Comparison of ENCODE assay signal across 18 cellular contexts in genomic region chr10:29276251-29276850, GRCh38. TPM values are rescaled to one million over a fixed set of nuclear protein-coding genes. Genes with fewer than 3 reads are reported as not detected.
DNase-seq lines count a peak whose midpoint lies in the region; ATAC-seq, FAIRE-seq and TF ChIP-seq lines count a peak whose summit lies in the region.
"Had no signal": no experiment of that assay in that cellular context is flagged by ENCODE, and none has a peak within 500 bp of the region (broad histone marks: within the 10 kb centered on the region; RNA-seq: fewer than 3 reads in every experiment).

No MANE protein-coding gene starts in this region.

- TF ChIP-seq CTCF in nephron progenitor cell (IDR thresholded peaks at IDR 0.05) (no peak), lower leg skin (IDR thresholded peaks at IDR 0.05) (no peak)

- no peaks in the 10 kb centered on the region for H3K36me3 Mint-ChIP-seq in nephron progenitor cell (ENCODE audit: low read depth)

- H3K23ac ChIP-seq in trophoblast cell (ENCODE audit: low read length): no peak overlapping the region

- peaks cover 22% of the 10 kb centered on the region for H3K79me1 ChIP-seq in trophoblast cell (ENCODE audit: low read length)

- peak overlapping the region; percentile 63 for H2BK5ac ChIP-seq in trophoblast cell (ENCODE audit: low read depth, low read length, poor library complexity)

- H3K9me3 ChIP-seq in trophoblast cell (ENCODE audit: insufficient read depth, low read depth, low read length): no peaks in the 10 kb centered on the region
- H3K9me3 ChIP-seq: BLaER1 treated with 17β-estradiol and CSF1 and Interleukin-3, amounts not matched to agents 10 nM and 100 nM; SJSA1 had no signal

- H3K27me3 Mint-ChIP-seq in nephron progenitor cell (ENCODE audit: low read depth, poor library complexity): no peaks in the 10 kb centered on the region

- no peak overlapping the region for H3K27ac Mint-ChIP-seq in nephron progenitor cell

- no peak overlapping the region for H4K12ac ChIP-seq in trophoblast cell (ENCODE audit: low read depth, low read length)

- H2BK12ac ChIP-seq in trophoblast cell (ENCODE audit: low read length): peak overlapping the region; percentile 21

- peak overlapping the region; percentile 89 for H3K27ac ChIP-seq in trophoblast cell (ENCODE audit: low read depth, low read length)
- H3K27ac ChIP-seq: BLaER1 treated with 17β-estradiol and CSF1 and Interleukin-3, amounts not matched to agents 10 nM and 100 nM; GM23248; SJSA1 had no signal

- H3K4me3 ChIP-seq in trophoblast cell (ENCODE audit: low read depth, low read length): no peak overlapping the region
- no peak overlapping the region for H3K4me3 ChIP-seq in lower leg skin (ENCODE audit: low read depth, poor library complexity, severe bottlenecking)
- H3K4me3 ChIP-seq: BLaER1 treated with 17β-estradiol and CSF1 and Interleukin-3, amounts not matched to agents 10 nM and 100 nM; GM23248; SJSA1 had no signal

- H3K4me3 Mint-ChIP-seq in nephron progenitor cell: no peak overlapping the region

- peaks cover 2 to 10% of the 10 kb centered on the region in 2 experiments for H3K4me1 ChIP-seq in trophoblast cell (ENCODE audit: control insufficient read depth in 1 of 2, insufficient read depth in 2 of 2, low read length in 2 of 2)
- H3K4me1 ChIP-seq: BLaER1 treated with 17β-estradiol and CSF1 and Interleukin-3, amounts not matched to agents 10 nM and 100 nM; SJSA1 had no signal

- FAIRE-seq in endometrium (lab: Jason Lieb, UNC): peak; percentile 33
- FAIRE-seq: GM18507 had no signal

- intact Hi-C loops in lower leg skin (cut with DNase I; ENCODE audit: low total_unique reads): no loop called here

- peaks cover 37% of the 10 kb centered on the region for H3K4me1 Mint-ChIP-seq in nephron progenitor cell

- H4K8ac ChIP-seq in trophoblast cell (ENCODE audit: low read depth, low read length): no peak overlapping the region

- H3K4me2 ChIP-seq in trophoblast cell (ENCODE audit: low read length): no peak overlapping the region
- H3K4me2 ChIP-seq: BLaER1 treated with 17β-estradiol and CSF1 and Interleukin-3, amounts not matched to agents 10 nM and 100 nM had no signal

- no peaks in the 10 kb centered on the region for H3K36me3 ChIP-seq in trophoblast cell (ENCODE audit: control insufficient read depth in 1 of 2, insufficient read depth in 2 of 2, low read length in 2 of 2)
- H3K36me3 ChIP-seq: BLaER1 treated with 17β-estradiol and CSF1 and Interleukin-3, amounts not matched to agents 10 nM and 100 nM; SJSA1 had no signal

- H2AK5ac ChIP-seq in trophoblast cell (ENCODE audit: low read length): no peak overlapping the region

- H3K9ac ChIP-seq in trophoblast cell (ENCODE audit: low read length): no peak overlapping the region
- H3K9ac ChIP-seq: BLaER1 treated with 17β-estradiol and CSF1 and Interleukin-3, amounts not matched to agents 10 nM and 100 nM; GM23248 had no signal

- H2AFZ ChIP-seq in trophoblast cell (ENCODE audit: insufficient read depth, low read length, poor library complexity): no peak overlapping the region
- H2AFZ ChIP-seq: GM23248 had no signal

- H3K27me3 ChIP-seq in trophoblast cell (ENCODE audit: insufficient read depth, low read length): no peaks in the 10 kb centered on the region
- H3K27me3 ChIP-seq: BLaER1 treated with 17β-estradiol and CSF1 and Interleukin-3, amounts not matched to agents 10 nM and 100 nM; SJSA1 had no signal

- ATAC-seq in GM21576 (IDR thresholded peaks at IDR 0.05; ENCODE audit: unreplicated experiment) (no peak), HG03432 (IDR thresholded peaks at IDR 0.05; ENCODE audit: unreplicated experiment) (no peak)

- H3K9me3 Mint-ChIP-seq in nephron progenitor cell: peaks cover 2% of the 10 kb centered on the region

- no peak overlapping the region for H3K18ac ChIP-seq in trophoblast cell (ENCODE audit: low read length)

- H2BK120ac ChIP-seq in trophoblast cell (ENCODE audit: insufficient read depth, low read length, poor library complexity): peak overlapping the region; percentile 36

- H3K4ac ChIP-seq in trophoblast cell (ENCODE audit: low read depth, low read length): no peak overlapping the region

- no peak for TF ChIP-seq POLR2A in lower leg skin (IDR thresholded peaks at IDR 0.05)

- peak overlapping the region; percentile 62 for H3K14ac ChIP-seq in trophoblast cell (ENCODE audit: low read length)

- WGBS in trophoblast cell (ENCODE audit: extremely low coverage, insufficient coverage, insufficient read length): no CpG with 5 or more reads among the region's 6 CpGs
- 75 to 80% methylated on average over 6 of the region's 6 CpGs for WGBS in lower leg skin, 2 donors

- no peaks in the 10 kb centered on the region for H3K79me2 ChIP-seq in trophoblast cell (ENCODE audit: control insufficient read depth, insufficient read depth, low read length, poor library complexity)

- peak overlapping the region; percentile 66 for H4K91ac ChIP-seq in trophoblast cell (ENCODE audit: low read depth, low read length)

- DNase-seq in DMS79 treated with DMSO at 0.1 percent for 48 hours (lab: John Stamatoyannopoulos, UW) (peak; percentile 62), LoVo (ENCODE audit: low spot score) (peak; percentile 54), trophoblast cell (no peak), nephron progenitor cell (no peak), lower leg skin (ENCODE audit: low spot score in 2 of 2) (no peak)
- DNase-seq: GM23248, Karpas-422, MV-4-11, NCI-H1417 treated with DMSO at 0.1 percent for 48 hours, NCI-H2029 treated with DMSO at 0.1 percent for 48 hours, NCI-H524, RPMI8226 had no signal

RNA-seq across cellular contexts. Expression of gene LYZL1, which starts 12.5 kb away (rescaled TPM):
- 0.05 and 0.07 TPM in 2 replicates for polyA plus RNA-seq in trophoblast cell (2013)
- not detected for total RNA-seq in lower leg skin
- total RNA-seq: GM23248, SJSA1 had no signal
- polyA plus RNA-seq: GM23248 had no signal

Comparison
In these comparisons a context has a peak if more than half of its experiments do, and no peak if none do; other contexts are left out.
1. DNase-seq: peak in DMS79 treated with DMSO at 0.1 percent for 48 hours (single experiment) and LoVo (single experiment); none in trophoblast cell (0 of 2), nephron progenitor cell (single experiment) and lower leg skin (0 of 2).